Comparison of ENCODE assay signal across 30 cellular contexts in genomic region chr10:24168258-24169170, GRCh38. TPM values are rescaled to one million over a fixed set of nuclear protein-coding genes. Genes with fewer than 3 reads are reported as not detected.
DNase-seq lines count a peak whose midpoint lies in the region; ATAC-seq and TF ChIP-seq lines count a peak whose summit lies in the region.
"Had no signal": no experiment of that assay in that cellular context is flagged by ENCODE, and none has a peak within 500 bp of the region (broad histone marks: within the 10 kb centered on the region; RNA-seq: fewer than 3 reads in every experiment).

No MANE protein-coding gene starts in this region.

- no peak for TF ChIP-seq RAD21 in SK-N-SH (IDR thresholded peaks at IDR 0.05; ENCODE audit: low read length)

- H3K4me1 ChIP-seq in SK-N-SH (ENCODE audit: control insufficient read depth in 1 of 2, insufficient read depth in 2 of 2, low read depth in 1 of 2, low read length in 1 of 2) (no peaks in the 10 kb centered on the region; a peak in 2 of 4 replicates), prostate gland (replicated peaks) (no peaks in the 10 kb centered on the region)
- H3K4me1 ChIP-seq: Peyer's patch, SJSA1, tibial artery had no signal

- intact Hi-C loops in left ventricle myocardium superior (cut with micrococcal nuclease): no loop called here
- intact Hi-C loops in prostate gland (cut with DNase I): no loop called here

- ATAC-seq in SK-N-SH treated with all-trans-retinoic acid at 6 μM for 48 hours (0 out of 3 replicates have a peak, but pooled peaks have one; percentile 22), left ventricle myocardium superior (peak; percentile 84)
- ATAC-seq: activated CD8-positive, alpha-beta T cell treated with anti-CD3 and anti-CD28 coated beads, Interleukin-2, amount 10 ng/mL, durations not matched to agents 7 days and 5 days; stimulated activated naive CD8-positive, alpha-beta T cell treated with anti-CD3 and anti-CD28 coated beads, Interleukin-15, amount 100 ng/mL, for 72 hours had no signal

- in situ Hi-C loops in astrocyte of the spinal cord (cut with HindIII; ENCODE audit: low sequenced_read_pairs): no loop called here
- in situ Hi-C loops in brain microvascular endothelial cell (cut with HindIII; ENCODE audit: low pct_ligation_motif_present, low sequenced_read_pairs): no loop called here

- no peak overlapping the region for H3K27ac Mint-ChIP-seq in activated CD4-positive, alpha-beta memory T cell treated with anti-CD3 and anti-CD28 coated beads, Interleukin-2, amount 10 ng/mL, durations not matched to agents 7 days and 5 days
- H3K27ac Mint-ChIP-seq: activated CD8-positive, alpha-beta T cell treated with anti-CD3 and anti-CD28 coated beads, Interleukin-2, amount 10 ng/mL, durations not matched to agents 7 days and 5 days; activated naive CD8-positive, alpha-beta T cell treated with anti-CD3 and anti-CD28 coated beads, Interleukin-2, amount 10 ng/mL, durations not matched to agents 7 days and 5 days; CD4-positive, CD25-positive, alpha-beta regulatory T cell; HFFc6; stimulated activated naive CD8-positive, alpha-beta T cell treated with anti-CD3 and anti-CD28 coated beads, Interleukin-15, amount 100 ng/mL, for 72 hours had no signal

- TF ChIP-seq CTCF in SK-N-SH (IDR thresholded peaks at IDR 0.05) (no peak), astrocyte of the spinal cord (IDR thresholded peaks at IDR 0.05; ENCODE audit: low read depth, low read length) (no peak), prostate gland (IDR thresholded peaks at IDR 0.05) (no peak), brain microvascular endothelial cell (IDR thresholded peaks at IDR 0.05; ENCODE audit: low read depth, low read length, missing control alignments) (no peak)

- no peak overlapping the region for H3K4me3 Mint-ChIP-seq in activated CD4-positive, alpha-beta memory T cell treated with anti-CD3 and anti-CD28 coated beads, Interleukin-2, amount 10 ng/mL, durations not matched to agents 7 days and 5 days
- H3K4me3 Mint-ChIP-seq: activated CD8-positive, alpha-beta T cell treated with anti-CD3 and anti-CD28 coated beads, Interleukin-2, amount 10 ng/mL, durations not matched to agents 7 days and 5 days; activated naive CD8-positive, alpha-beta T cell treated with anti-CD3 and anti-CD28 coated beads, Interleukin-2, amount 10 ng/mL, durations not matched to agents 7 days and 5 days; CD4-positive, CD25-positive, alpha-beta regulatory T cell; HFFc6; stimulated activated naive CD8-positive, alpha-beta T cell treated with anti-CD3 and anti-CD28 coated beads, Interleukin-15, amount 100 ng/mL, for 72 hours had no signal

- H3K9ac ChIP-seq in SK-N-SH: no peak overlapping the region

- CTCF ChIA-PET in SK-N-SH (lab: Yijun Ruan, JAX): no interaction called here
- CTCF ChIA-PET in activated CD4-positive, alpha-beta memory T cell treated with anti-CD3 and anti-CD28 coated beads, Interleukin-2, amount 10 ng/mL, durations not matched to agents 7 days and 5 days (lab: Charles Lee): no interaction called here

- TF ChIP-seq EP300 in SK-N-SH (IDR thresholded peaks at IDR 0.05; ENCODE audit: borderline replicate concordance in 1 of 2, low read depth in 1 of 2, low read length in 1 of 2): no peak

- no peaks in the 10 kb centered on the region for H4K20me1 ChIP-seq in SK-N-SH (ENCODE audit: insufficient read depth)

- no peaks in the 10 kb centered on the region for H3K9me2 ChIP-seq in SK-N-SH

- H3K4me3 ChIP-seq in SK-N-SH (ENCODE audit: low read depth in 2 of 2, low read length in 1 of 2) (no peak overlapping the region), astrocyte of the spinal cord (ENCODE audit: low read depth, low read length) (no peak overlapping the region), prostate gland (no peak overlapping the region), brain microvascular endothelial cell (ENCODE audit: low read depth, low read length) (no peak overlapping the region)
- H3K4me3 ChIP-seq: Peyer's patch, SJSA1, tibial artery had no signal

- H3K9me3 Mint-ChIP-seq in activated CD4-positive, alpha-beta memory T cell treated with anti-CD3 and anti-CD28 coated beads, Interleukin-2, amount 10 ng/mL, durations not matched to agents 7 days and 5 days: no peaks in the 10 kb centered on the region

- H3K79me2 ChIP-seq in SK-N-SH (ENCODE audit: insufficient read depth): no peaks in the 10 kb centered on the region

- no peaks in the 10 kb centered on the region for H3K27me3 Mint-ChIP-seq in activated CD4-positive, alpha-beta memory T cell treated with anti-CD3 and anti-CD28 coated beads, Interleukin-2, amount 10 ng/mL, durations not matched to agents 7 days and 5 days
- H3K27me3 Mint-ChIP-seq: activated naive CD8-positive, alpha-beta T cell treated with anti-CD3 and anti-CD28 coated beads, Interleukin-2, amount 10 ng/mL, durations not matched to agents 7 days and 5 days; stimulated activated naive CD8-positive, alpha-beta T cell treated with anti-CD3 and anti-CD28 coated beads, Interleukin-15, amount 100 ng/mL, for 72 hours had no signal

- H3K27me3 ChIP-seq in SK-N-SH (ENCODE audit: insufficient read depth) (no peaks in the 10 kb centered on the region), prostate gland (replicated peaks; ENCODE audit: insufficient read depth) (no peaks in the 10 kb centered on the region), brain microvascular endothelial cell (replicated peaks) (no peaks in the 10 kb centered on the region)
- H3K27me3 ChIP-seq: Peyer's patch, SJSA1, tibial artery had no signal

- H3K4me1 Mint-ChIP-seq in activated CD4-positive, alpha-beta memory T cell treated with anti-CD3 and anti-CD28 coated beads, Interleukin-2, amount 10 ng/mL, durations not matched to agents 7 days and 5 days: no peaks in the 10 kb centered on the region
- H3K4me1 Mint-ChIP-seq: activated naive CD8-positive, alpha-beta T cell treated with anti-CD3 and anti-CD28 coated beads, Interleukin-2, amount 10 ng/mL, durations not matched to agents 7 days and 5 days; CD4-positive, CD25-positive, alpha-beta regulatory T cell; stimulated activated naive CD8-positive, alpha-beta T cell treated with anti-CD3 and anti-CD28 coated beads, Interleukin-15, amount 100 ng/mL, for 72 hours had no signal

- TF ChIP-seq POLR2A in prostate gland (IDR thresholded peaks at IDR 0.05): no peak

- H3F3A ChIP-seq in SK-N-SH (replicated peaks; ENCODE audit: insufficient read depth): no peaks in the 10 kb centered on the region

- POLR2A ChIA-PET in SK-N-SH (lab: Yijun Ruan, JAX): no interaction called here
- POLR2A ChIA-PET in activated CD4-positive, alpha-beta memory T cell treated with anti-CD3 and anti-CD28 coated beads, Interleukin-2, amount 10 ng/mL, durations not matched to agents 7 days and 5 days (lab: Charles Lee): no interaction called here

- H2AFZ ChIP-seq in SK-N-SH (ENCODE audit: low read depth): no peak overlapping the region

- no peak overlapping the region for H3K4me2 ChIP-seq in SK-N-SH

- H3K27ac ChIP-seq in SK-N-SH (ENCODE audit: low read depth in 2 of 2, low read length in 1 of 2) (no peak overlapping the region), prostate gland (peak overlapping the region; percentile 2 to 10), brain microvascular endothelial cell (no peak overlapping the region)
- H3K27ac ChIP-seq: HL-60, Peyer's patch, SJSA1, tibial artery had no signal

- no peak for DNase-seq in SK-N-SH
- peak; percentile 8 for DNase-seq in astrocyte of the spinal cord (ENCODE audit: low read depth, low spot score)
- DNase-seq in left ventricle myocardium superior: no peak
- peak; percentile 10 for DNase-seq in prostate gland (ENCODE audit: low spot score)
- DNase-seq in activated CD4-positive, alpha-beta memory T cell treated with anti-CD3 and anti-CD28 coated beads, Interleukin-2, amount 10 ng/mL, durations not matched to agents 7 days and 5 days: no peak
- no peak for DNase-seq in brain microvascular endothelial cell
- DNase-seq in NCI-H2029 (lab: John Stamatoyannopoulos, UW): no peak
- DNase-seq: activated CD4-positive, alpha-beta T cell treated with anti-CD3 and anti-CD28 coated beads for 1 hour; activated CD8-positive, alpha-beta T cell treated with anti-CD3 and anti-CD28 coated beads, Interleukin-2, amount 10 ng/mL, durations not matched to agents 7 days and 5 days; activated effector memory CD4-positive, alpha-beta T cell treated with anti-CD3 and anti-CD28 coated beads, Interleukin-2, amount 50 U/mL, for 16 hours; activated naive CD8-positive, alpha-beta T cell treated with anti-CD3 and anti-CD28 coated beads, Interleukin-2, amount 10 ng/mL, durations not matched to agents 7 days and 5 days; CD4-positive, CD25-positive, alpha-beta regulatory T cell; effector CD4-positive, alpha-beta T cell; glutamatergic neuron; GOT3; HFFc6; Kasumi-1; kidney; mesenchymal stem cell; NCI-H1048; NCI-H187 treated with DMSO at 0.1 percent for 48 hours; NCI-H526; Peyer's patch; small intestine; stimulated activated naive CD8-positive, alpha-beta T cell treated with anti-CD3 and anti-CD28 coated beads, Interleukin-15, amount 100 ng/mL, for 72 hours; T-helper 1 cell; tibial artery had no signal

- H3K36me3 ChIP-seq in SK-N-SH (replicated peaks in 1 of 2; ENCODE audit: control insufficient read depth in 1 of 2, insufficient read depth in 2 of 2, low read length in 1 of 2) (no peaks in the 10 kb centered on the region), prostate gland (no peaks in the 10 kb centered on the region), brain microvascular endothelial cell (replicated peaks) (no peaks in the 10 kb centered on the region)
- H3K36me3 ChIP-seq: Peyer's patch, SJSA1, tibial artery had no signal

- no peaks in the 10 kb centered on the region for H3K9me3 ChIP-seq in SK-N-SH
- no peaks in the 10 kb centered on the region for H3K9me3 ChIP-seq in prostate gland
- H3K9me3 ChIP-seq: Peyer's patch, SJSA1, tibial artery had no signal

- H3K36me3 Mint-ChIP-seq in activated CD4-positive, alpha-beta memory T cell treated with anti-CD3 and anti-CD28 coated beads, Interleukin-2, amount 10 ng/mL, durations not matched to agents 7 days and 5 days (ENCODE audit: low read depth): no peaks in the 10 kb centered on the region
- H3K36me3 Mint-ChIP-seq: activated naive CD8-positive, alpha-beta T cell treated with anti-CD3 and anti-CD28 coated beads, Interleukin-2, amount 10 ng/mL, durations not matched to agents 7 days and 5 days; CD4-positive, CD25-positive, alpha-beta regulatory T cell had no signal

- 44% methylated on average over 5 of the region's 5 CpGs for WGBS in SK-N-SH (ENCODE audit: low lambda C conversion rate)
- WGBS in prostate gland: 5% methylated on average over 5 of the region's 5 CpGs

TF ChIP-seq in SK-N-SH treated with all-trans-retinoic acid at 6 μM for 48 hours, 23 proteins besides CTCF, POLR2A, EP300 and RAD21 (continues in another document):
- no peak for TF ChIP-seq PPARA (CRISPR knock-in tag; IDR thresholded peaks at IDR 0.05; ENCODE audit: borderline replicate concordance)
- TF ChIP-seq ESRRG (CRISPR knock-in tag; IDR thresholded peaks at IDR 0.05): no peak

TF ChIP-seq in SK-N-SH, 30 proteins besides CTCF, POLR2A, EP300 and RAD21 (continues in another document):
- TF ChIP-seq MXI1 (IDR thresholded peaks at IDR 0.05; ENCODE audit: low read depth, low read length): no peak

RNA-seq across cellular contexts. Expression of gene KIAA1217, which starts 40.4 kb away (rescaled TPM):
- 4.2 and 7.2 TPM in 2 replicates for polyA plus RNA-seq in SK-N-SH (2012; rRNA removed)
- 4.4 and 5.3 TPM in 2 replicates for polyA plus RNA-seq in SK-N-SH (2012; cell fraction: cytosol; rRNA removed)
- 15.2 and 19.9 TPM in 2 replicates for polyA plus RNA-seq in SK-N-SH (2012; cell fraction: nucleus; rRNA removed)
- total RNA-seq in left ventricle myocardium superior (46.6 TPM), prostate gland (100 to 1,000 TPM in 1 of 2 donors, 10 to 100 TPM in 1; 92.5 to 188 TPM)
- total RNA-seq in activated CD4-positive, alpha-beta memory T cell treated with anti-CD3 and anti-CD28 coated beads, Interleukin-2, amount 10 ng/mL, durations not matched to agents 7 days and 5 days: 1 to 10 TPM; 2.0 TPM
- total RNA-seq: activated CD8-positive, alpha-beta T cell treated with anti-CD3 and anti-CD28 coated beads, Interleukin-2, amount 10 ng/mL, durations not matched to agents 7 days and 5 days had no signal
- polyA plus RNA-seq: CD4-positive, CD25-positive, alpha-beta regulatory T cell had no signal

Comparison
In these comparisons a context has a peak if more than half of its experiments do, and no peak if none do; other contexts are left out.
1. DNase-seq: peak in astrocyte of the spinal cord (single experiment) and prostate gland (single experiment); none in SK-N-SH (single experiment), left ventricle myocardium superior (single experiment), activated CD4-positive, alpha-beta memory T cell treated with anti-CD3 and anti-CD28 coated beads, Interleukin-2, amount 10 ng/mL, durations not matched to agents 7 days and 5 days (single experiment), brain microvascular endothelial cell (single experiment) and NCI-H2029 (single experiment).
2. H3K27ac ChIP-seq: peak in prostate gland (2 of 2); none in SK-N-SH (0 of 2) and brain microvascular endothelial cell (single experiment).
3. RNA of gene KIAA1217, which starts 40.4 kb away (total RNA-seq): 92.5 to 188 TPM in prostate gland and 46.6 TPM in left ventricle myocardium superior (single experiment); 2.0 TPM in activated CD4-positive, alpha-beta memory T cell treated with anti-CD3 and anti-CD28 coated beads, Interleukin-2, amount 10 ng/mL, durations not matched to agents 7 days and 5 days; every median in the first group is over 10 times any median in the second.